ENCODE assay signal across 9 cellular contexts in genomic region chr19:17511724-17512573, GRCh38. TPM values are rescaled to one million over a fixed set of nuclear protein-coding genes. Genes with fewer than 3 reads are reported as not detected.
DNase-seq lines count a peak whose midpoint lies in the region; ATAC-seq and TF ChIP-seq lines count a peak whose summit lies in the region.
"Had no signal": no experiment of that assay in that cellular context is flagged by ENCODE, and none has a peak within 500 bp of the region (broad histone marks: within the 10 kb centered on the region; RNA-seq: fewer than 3 reads in every experiment).

No MANE protein-coding gene starts in this region.

- intact Hi-C loops in activated CD4-positive, alpha-beta T cell treated with anti-CD3 and anti-CD28 coated beads, Interleukin-2, amount 10 ng/mL, durations not matched to agents 24 days and 14 days (cut with micrococcal nuclease): loop anchor here (1.0 kb wide), 4 partner anchors 11 to 245 kb away; partner anchors contain the start of genes BABAM1 and COLGALT1
- intact Hi-C loops in dendritic cell treated with granulocyte-macrophage colony-stimulating factor and Interleukin-4, amounts not matched to agents 40 ng/mL and 50 ng/mL, for 4 days (cut with micrococcal nuclease): loop anchor here (1.0 kb wide), 1 partner anchor 43 kb away; the partner anchor contains the start of gene COLGALT1
- intact Hi-C loops in right lobe of liver (cut with DNase I): no loop called here

- H3K27me3 Mint-ChIP-seq in activated CD4-positive, alpha-beta T cell treated with anti-CD3 and anti-CD28 coated beads, Interleukin-2, amount 10 ng/mL, durations not matched to agents 24 days and 14 days: no peaks in the 10 kb centered on the region
- H3K27me3 Mint-ChIP-seq in dendritic cell treated with granulocyte-macrophage colony-stimulating factor and Interleukin-4, amounts not matched to agents 40 ng/mL and 50 ng/mL, for 4 days: no peaks in the 10 kb centered on the region

- peak overlapping the region; percentile 96 to 98 (median 98) for H3K27ac ChIP-seq in right lobe of liver

- no peaks in the 10 kb centered on the region for H3K9me3 ChIP-seq in right lobe of liver

- H3K4me1 Mint-ChIP-seq in activated CD4-positive, alpha-beta T cell treated with anti-CD3 and anti-CD28 coated beads, Interleukin-2, amount 10 ng/mL, durations not matched to agents 24 days and 14 days: peaks cover 22% of the 10 kb centered on the region
- H3K4me1 Mint-ChIP-seq in dendritic cell treated with granulocyte-macrophage colony-stimulating factor and Interleukin-4, amounts not matched to agents 40 ng/mL and 50 ng/mL, for 4 days (ENCODE audit: low read depth): peaks cover 48% of the 10 kb centered on the region

- H3K27ac Mint-ChIP-seq in activated CD4-positive, alpha-beta T cell treated with anti-CD3 and anti-CD28 coated beads, Interleukin-2, amount 10 ng/mL, durations not matched to agents 24 days and 14 days: peak overlapping the region; percentile 93
- H3K27ac Mint-ChIP-seq in dendritic cell treated with granulocyte-macrophage colony-stimulating factor and Interleukin-4, amounts not matched to agents 40 ng/mL and 50 ng/mL, for 4 days: peak overlapping the region; percentile 92

- peak; percentile 54 for ATAC-seq in GM18861 (IDR thresholded peaks at IDR 0.05; ENCODE audit: unreplicated experiment)
- peak; percentile 47 for ATAC-seq in HG03095 (IDR thresholded peaks at IDR 0.05; ENCODE audit: unreplicated experiment)
- peak; percentile 79 to 88 (median 83) for ATAC-seq in right lobe of liver

- peak in 3 of 4 donors; percentile 7 to 24 (median 19) for TF ChIP-seq CTCF in right lobe of liver (IDR thresholded peaks at IDR 0.05)

- peaks cover 42% of the 10 kb centered on the region for H3K36me3 Mint-ChIP-seq in activated CD4-positive, alpha-beta T cell treated with anti-CD3 and anti-CD28 coated beads, Interleukin-2, amount 10 ng/mL, durations not matched to agents 24 days and 14 days (ENCODE audit: low read depth)
- peaks cover 82% of the 10 kb centered on the region for H3K36me3 Mint-ChIP-seq in dendritic cell treated with granulocyte-macrophage colony-stimulating factor and Interleukin-4, amounts not matched to agents 40 ng/mL and 50 ng/mL, for 4 days (ENCODE audit: low read depth)

- peak overlapping the region; percentile 88 for H3K4me3 Mint-ChIP-seq in activated CD4-positive, alpha-beta T cell treated with anti-CD3 and anti-CD28 coated beads, Interleukin-2, amount 10 ng/mL, durations not matched to agents 24 days and 14 days
- H3K4me3 Mint-ChIP-seq in dendritic cell treated with granulocyte-macrophage colony-stimulating factor and Interleukin-4, amounts not matched to agents 40 ng/mL and 50 ng/mL, for 4 days: peak overlapping the region; percentile 94

- H3K4me1 ChIP-seq in right lobe of liver: peaks cover 0 to 17% (median 2%) of the 10 kb centered on the region in 4 donors

- no peaks in the 10 kb centered on the region for H3K27me3 ChIP-seq in right lobe of liver

- peaks cover under 1% of the 10 kb centered on the region for H3K9me3 Mint-ChIP-seq in activated CD4-positive, alpha-beta T cell treated with anti-CD3 and anti-CD28 coated beads, Interleukin-2, amount 10 ng/mL, durations not matched to agents 24 days and 14 days
- peaks cover 2% of the 10 kb centered on the region for H3K9me3 Mint-ChIP-seq in dendritic cell treated with granulocyte-macrophage colony-stimulating factor and Interleukin-4, amounts not matched to agents 40 ng/mL and 50 ng/mL, for 4 days

- H3K4me3 ChIP-seq in right lobe of liver: peak overlapping the region; percentile 94 to 97 (median 94)

- H3K36me3 ChIP-seq in right lobe of liver: no peaks in the 10 kb centered on the region

- DNase-seq in AG08396 (ENCODE audit: low spot score): peak; percentile 84
- DNase-seq in NCI-H460 (ENCODE audit: extremely low read depth, low read depth): peak; percentile 43
- peak; percentile 95 for DNase-seq in activated CD4-positive, alpha-beta T cell treated with anti-CD3 and anti-CD28 coated beads, Interleukin-2, amount 10 ng/mL, durations not matched to agents 24 days and 14 days
- DNase-seq in right lobe of liver: peak; percentile 87 to 92 (median 91)
- peak; percentile 82 for DNase-seq in stimulated activated CD4-positive, alpha-beta T cell treated with anti-CD3 and anti-CD28 coated beads, Interleukin-4, amount 100 ng/mL, for 24 hours

- under 1% methylated on average over 17 of the region's 82 CpGs for WGBS in right lobe of liver (ENCODE audit: insufficient coverage, low coverage, low lambda C conversion rate, missing lambda C conversion rate)

- peak; percentile 56 for TF ChIP-seq POLR2A in right lobe of liver (IDR thresholded peaks at IDR 0.05)

RNA-seq across cellular contexts. Expression of gene PGLS, which starts 0.5 kb away (rescaled TPM):
- 46.0 and 60.8 TPM in 2 replicates for total RNA-seq in NCI-H460 (2014; rRNA removed; shearing (Covaris generic))
- polyA plus RNA-seq in NCI-H460 (2014; cell fraction: nucleus; rRNA removed): 33.1 and 76.8 TPM in 2 replicates
- 64.8 and 73.7 TPM in 2 replicates for total RNA-seq in activated CD4-positive, alpha-beta T cell treated with anti-CD3 and anti-CD28 coated beads, Interleukin-2, amount 10 ng/mL, durations not matched to agents 24 days and 14 days
- total RNA-seq in right lobe of liver: 10 to 100 TPM; 31.7 to 60.0 (median 38.8) TPM

RNA-seq across cellular contexts. Expression of gene SLC27A1, which starts 41.6 kb away (rescaled TPM):
- 5.9 and 8.1 TPM in 2 replicates for total RNA-seq in NCI-H460 (2014; rRNA removed; shearing (Covaris generic))
- 18.7 and 20.0 TPM in 2 replicates for polyA plus RNA-seq in NCI-H460 (2014; cell fraction: nucleus; rRNA removed)
- total RNA-seq in activated CD4-positive, alpha-beta T cell treated with anti-CD3 and anti-CD28 coated beads, Interleukin-2, amount 10 ng/mL, durations not matched to agents 24 days and 14 days: 1.8 and 2.5 TPM in 2 replicates
- 10 to 100 TPM in 1 of 6 experiments, 1 to 10 TPM in 5; 5.1 to 12.3 (median 6.1) TPM for total RNA-seq in right lobe of liver

RNA-seq across cellular contexts. Expression of gene COLGALT1, which starts 43.5 kb away (rescaled TPM):
- total RNA-seq in NCI-H460 (2014; rRNA removed; shearing (Covaris generic)): 38.8 and 41.4 TPM in 2 replicates
- 62.2 and 82.1 TPM in 2 replicates for polyA plus RNA-seq in NCI-H460 (2014; cell fraction: nucleus; rRNA removed)
- total RNA-seq in activated CD4-positive, alpha-beta T cell treated with anti-CD3 and anti-CD28 coated beads, Interleukin-2, amount 10 ng/mL, durations not matched to agents 24 days and 14 days: 103 and 106 TPM in 2 replicates
- 10 to 100 TPM; 23.2 to 36.8 (median 31.1) TPM for total RNA-seq in right lobe of liver

RNA-seq across cellular contexts. Expression of gene NXNL1, which starts 51.2 kb away (rescaled TPM):
- total RNA-seq in NCI-H460 (2014; rRNA removed; shearing (Covaris generic)): not detected in 2 replicates
- not detected in 2 replicates for polyA plus RNA-seq in NCI-H460 (2014; cell fraction: nucleus; rRNA removed)
- total RNA-seq in activated CD4-positive, alpha-beta T cell treated with anti-CD3 and anti-CD28 coated beads, Interleukin-2, amount 10 ng/mL, durations not matched to agents 24 days and 14 days: not detected in 2 replicates
- total RNA-seq in right lobe of liver: not detected
- total RNA-seq: T-helper 2 cell treated with Interferon-gamma antibody and Interleukin-4, amounts not matched to agents 100 ng/mL and 5 ng/mL, for 36 hours had no signal

Comparison
In these comparisons a context has a peak if more than half of its experiments do, and no peak if none do; other contexts are left out.
1. Peak in every context shown above with its lines: DNase-seq, ATAC-seq, H3K4me3 ChIP-seq and H3K27ac ChIP-seq.
2. DNase-seq: peak in every context shown above with its lines; median percentile 95 in activated CD4-positive, alpha-beta T cell treated with anti-CD3 and anti-CD28 coated beads, Interleukin-2, amount 10 ng/mL, durations not matched to agents 24 days and 14 days; 91 in right lobe of liver; 84 in AG08396; 82 in stimulated activated CD4-positive, alpha-beta T cell treated with anti-CD3 and anti-CD28 coated beads, Interleukin-4, amount 100 ng/mL, for 24 hours; 43 in NCI-H460.
3. intact Hi-C loops: an anchor here in activated CD4-positive, alpha-beta T cell treated with anti-CD3 and anti-CD28 coated beads, Interleukin-2, amount 10 ng/mL, durations not matched to agents 24 days and 14 days (1.0 kb wide) and dendritic cell treated with granulocyte-macrophage colony-stimulating factor and Interleukin-4, amounts not matched to agents 40 ng/mL and 50 ng/mL, for 4 days (1.0 kb wide); none called in right lobe of liver.